16 cellular contexts compared by ENCODE assay signal in genomic region chr11:105641433-105641832, GRCh38. TPM values are rescaled to one million over a fixed set of nuclear protein-coding genes. Genes with fewer than 3 reads are reported as not detected.
A peak's percentile ranks its signal among the peaks of the same experiment; 100 is the strongest.
DNase-seq lines count a peak whose midpoint lies in the region; ATAC-seq and TF ChIP-seq lines count a peak whose summit lies in the region.
"Had no signal": no experiment of that assay in that cellular context is flagged by ENCODE, and none has a peak within 500 bp of the region (broad histone marks: within the 10 kb centered on the region; RNA-seq: fewer than 3 reads in every experiment).

No MANE protein-coding gene starts in this region.

- TF ChIP-seq RAD21 in IMR-90 (IDR thresholded peaks at IDR 0.05; ENCODE audit: low read length) = no peak

- H4K5ac ChIP-seq in IMR-90 (ENCODE audit: low read depth, low read length) = no peak overlapping the region

- DNase-seq in HCEC 1CT (peak; percentile 36), IMR-90 (peak; percentile 17), epithelial cell of esophagus (ENCODE audit: low read depth) (peak; percentile 22), neuronal stem cell (ENCODE audit: low spot score) (no peak), Calu3 (no peak)
- DNase-seq in stimulated activated effector memory CD8-positive, alpha-beta T cell treated with anti-CD3 and anti-CD28 coated beads, Interleukin-12 subunit alpha, Interleukin-12 subunit beta, amount 100 ng/mL, for 72 hours (ENCODE audit: low spot score in 2 of 2) = no peak
- no peak for DNase-seq in activated effector memory CD4-positive, alpha-beta T cell treated with anti-CD3 and anti-CD28 coated beads, Interleukin-2, amount 50 U/mL, for 16 hours
- DNase-seq: BE2C; CD4-positive, alpha-beta memory T cell; DMS153 had no signal

- no peak overlapping the region for H2BK12ac ChIP-seq in neuronal stem cell (ENCODE audit: low read length)

- no peak overlapping the region for H3K4me3 ChIP-seq in IMR-90 (ENCODE audit: insufficient read depth, low read depth, low read length)
- H3K4me3 ChIP-seq in epithelial cell of esophagus (ENCODE audit: low read length) = no peak overlapping the region
- no peak overlapping the region for H3K4me3 ChIP-seq in neuronal stem cell (ENCODE audit: low read length in 2 of 2)
- H3K4me3 ChIP-seq: A549, GM12878 had no signal

- H3K36me3 ChIP-seq in IMR-90 (ENCODE audit: control insufficient read depth, insufficient read depth, low read length) (no peaks in the 10 kb centered on the region), neuronal stem cell (replicated peaks in 1 of 2; ENCODE audit: control insufficient read depth in 2 of 2, insufficient read depth in 2 of 2, low read length in 2 of 2) (no peaks in the 10 kb centered on the region)
- H3K36me3 ChIP-seq: BE2C had no signal

- H4K20me1 ChIP-seq in IMR-90 (ENCODE audit: insufficient read depth, low read length) = no peaks in the 10 kb centered on the region

- POLR2A ChIA-PET in IMR-90 (lab: Charles Lee; ENCODE audit: unreplicated experiment) = no interaction called here

- no peak overlapping the region for H4K91ac ChIP-seq in IMR-90 (ENCODE audit: insufficient read depth, low read depth, low read length)
- H4K91ac ChIP-seq in neuronal stem cell (ENCODE audit: low read depth, low read length, poor library complexity) = no peak overlapping the region

- H3K4me2 ChIP-seq in IMR-90 (ENCODE audit: low read depth, low read length) = no peak overlapping the region
- no peak overlapping the region for H3K4me2 ChIP-seq in neuronal stem cell (ENCODE audit: insufficient read depth, low read length, poor library complexity, severe bottlenecking)
- H3K4me2 ChIP-seq: A549 had no signal

- TF ChIP-seq CTCF in IMR-90 (conservative IDR thresholded peaks at IDR 0.05; ENCODE audit: low read depth, low read length) = no peak
- no peak for TF ChIP-seq CTCF in epithelial cell of esophagus (IDR thresholded peaks at IDR 0.05; ENCODE audit: insufficient read depth, low read depth, low read length, missing control alignments)
- no peak for TF ChIP-seq CTCF in Calu3 (IDR thresholded peaks at IDR 0.05; ENCODE audit: unreplicated experiment)

- in situ Hi-C loops in IMR-90 (cut with MboI; ENCODE audit: low sequenced_read_pairs) = no loop called here

- H3K14ac ChIP-seq in IMR-90 (replicated peaks; ENCODE audit: low read depth, low read length) (no peak overlapping the region), neuronal stem cell (ENCODE audit: low read length) (no peak overlapping the region)

- H2AFZ ChIP-seq in IMR-90 (replicated peaks; ENCODE audit: low read length, poor library complexity) (no peak overlapping the region), neuronal stem cell (ENCODE audit: low read length) (no peak overlapping the region)

- H3K27me3 ChIP-seq in IMR-90 (ENCODE audit: control insufficient read depth, insufficient read depth, low read length) = no peaks in the 10 kb centered on the region
- no peaks in the 10 kb centered on the region for H3K27me3 ChIP-seq in neuronal stem cell (ENCODE audit: control insufficient read depth in 3 of 3, insufficient read depth in 3 of 3, low read depth in 1 of 3, low read length in 3 of 3)
- H3K27me3 ChIP-seq: BE2C had no signal

- no peak overlapping the region for H4K8ac ChIP-seq in IMR-90 (ENCODE audit: low read depth in 2 of 2, low read length in 2 of 2)
- H4K8ac ChIP-seq in neuronal stem cell (ENCODE audit: low read depth, low read length) = no peak overlapping the region

- BruUV-seq in IMR-90 (replicated peaks; lab: Mats Ljungman, UMichigan) (no TSS peak), Calu3 (replicated peaks; lab: Mats Ljungman, UMichigan) (no TSS peak)

- no peaks in the 10 kb centered on the region for H3K4me1 Mint-ChIP-seq in stimulated activated effector memory CD8-positive, alpha-beta T cell treated with anti-CD3 and anti-CD28 coated beads, Interleukin-12 subunit alpha, Interleukin-12 subunit beta, amount 100 ng/mL, for 72 hours
- H3K4me1 Mint-ChIP-seq in Calu3 (ENCODE audit: low read depth, unreplicated experiment) = no peaks in the 10 kb centered on the region
- H3K4me1 Mint-ChIP-seq: CD4-positive, alpha-beta memory T cell had no signal

- H3K9me3 ChIP-seq in IMR-90 (ENCODE audit: control insufficient read depth, insufficient read depth, low read length) (no peaks in the 10 kb centered on the region), neuronal stem cell (replicated peaks in 1 of 2; ENCODE audit: control insufficient read depth in 2 of 2, insufficient read depth in 1 of 2, low read depth in 1 of 2, low read length in 2 of 2) (no peaks in the 10 kb centered on the region)
- H3K9me3 ChIP-seq: A549, BE2C had no signal

- H3K9me1 ChIP-seq in IMR-90 (ENCODE audit: insufficient read depth, low read length) = no peaks in the 10 kb centered on the region

- no peak overlapping the region for H3K27ac ChIP-seq in IMR-90 (ENCODE audit: insufficient read depth, low read length)
- no peak overlapping the region for H3K27ac ChIP-seq in neuronal stem cell (replicated peaks; ENCODE audit: low read length)
- H3K27ac ChIP-seq: A549, C4-2B had no signal

- no peak overlapping the region for H2BK5ac ChIP-seq in IMR-90 (ENCODE audit: low read depth, low read length, poor library complexity, severe bottlenecking)
- H2BK5ac ChIP-seq in neuronal stem cell (ENCODE audit: low read length) = no peak overlapping the region

- H2BK15ac ChIP-seq in IMR-90 (ENCODE audit: low read depth, low read length) = no peak overlapping the region
- H2BK15ac ChIP-seq in neuronal stem cell (ENCODE audit: low read length) = no peak overlapping the region

- H3K4ac ChIP-seq in IMR-90 (ENCODE audit: low read depth, low read length) (no peak overlapping the region), neuronal stem cell (ENCODE audit: low read length) (no peak overlapping the region)

- H3K36me3 Mint-ChIP-seq in stimulated activated effector memory CD8-positive, alpha-beta T cell treated with anti-CD3 and anti-CD28 coated beads, Interleukin-12 subunit alpha, Interleukin-12 subunit beta, amount 100 ng/mL, for 72 hours = no peaks in the 10 kb centered on the region
- H3K36me3 Mint-ChIP-seq in Calu3 (ENCODE audit: insufficient read depth, unreplicated experiment) = no peaks in the 10 kb centered on the region
- H3K36me3 Mint-ChIP-seq: CD4-positive, alpha-beta memory T cell had no signal

- no peak overlapping the region for H3K18ac ChIP-seq in IMR-90 (ENCODE audit: low read depth, low read length)
- H3K18ac ChIP-seq in neuronal stem cell (ENCODE audit: low read length) = no peak overlapping the region

- dilution Hi-C loops in IMR-90 (cut with HindIII; ENCODE audit: low sequenced_read_pairs, unreplicated experiment) = no loop called here

- H2AK5ac ChIP-seq in IMR-90 (ENCODE audit: low read depth, low read length) (no peak overlapping the region), neuronal stem cell (ENCODE audit: low read depth, low read length) (no peak overlapping the region)

- H3K23ac ChIP-seq in IMR-90 (ENCODE audit: low read depth, low read length) (no peak overlapping the region), neuronal stem cell (ENCODE audit: low read depth, low read length, poor library complexity) (no peak overlapping the region)

- no peaks in the 10 kb centered on the region for H3K9me3 Mint-ChIP-seq in stimulated activated effector memory CD8-positive, alpha-beta T cell treated with anti-CD3 and anti-CD28 coated beads, Interleukin-12 subunit alpha, Interleukin-12 subunit beta, amount 100 ng/mL, for 72 hours
- H3K9me3 Mint-ChIP-seq in Calu3 (ENCODE audit: low read depth, unreplicated experiment) = peaks cover 2% of the 10 kb centered on the region

- no peak overlapping the region for H2BK20ac ChIP-seq in IMR-90 (ENCODE audit: low read depth, low read length)

- intact Hi-C loops in IMR-90 (cut with micrococcal nuclease) (no loop called here), Calu3 (cut with micrococcal nuclease; ENCODE audit: unreplicated experiment) (no loop called here)

- H3K9ac ChIP-seq in IMR-90 (ENCODE audit: low read depth, low read length) (no peak overlapping the region), neuronal stem cell (ENCODE audit: low read depth, low read length, poor library complexity) (no peak overlapping the region)

- no peak for ATAC-seq in IMR-90 (ENCODE audit: low read depth)
- peak; percentile 49 for ATAC-seq in stimulated activated effector memory CD8-positive, alpha-beta T cell treated with anti-CD3 and anti-CD28 coated beads, Interleukin-12 subunit alpha, Interleukin-12 subunit beta, amount 100 ng/mL, for 72 hours
- ATAC-seq: A549, GM12878, HCT116 had no signal

- H3K27ac Mint-ChIP-seq in stimulated activated effector memory CD8-positive, alpha-beta T cell treated with anti-CD3 and anti-CD28 coated beads, Interleukin-12 subunit alpha, Interleukin-12 subunit beta, amount 100 ng/mL, for 72 hours = no peak overlapping the region
- H3K27ac Mint-ChIP-seq in Calu3 (ENCODE audit: unreplicated experiment) = no peak overlapping the region
- H3K27ac Mint-ChIP-seq: CD4-positive, alpha-beta memory T cell had no signal

- H3K27me3 Mint-ChIP-seq in Calu3 (ENCODE audit: unreplicated experiment) = no peaks in the 10 kb centered on the region
- H3K27me3 Mint-ChIP-seq: CD4-positive, alpha-beta memory T cell had no signal

- CTCF ChIA-PET in IMR-90 (lab: Yijun Ruan, JAX) = interaction anchor here (0.6 kb wide), 1 partner anchor 1618 kb away, joined by 3 read pairs; no protein-coding TSS in a partner anchor
- CTCF ChIA-PET in Calu3 (lab: Charles Lee) = no interaction called here

- no peaks in the 10 kb centered on the region for H3K79me1 ChIP-seq in IMR-90 (ENCODE audit: low read depth in 1 of 2, low read length in 2 of 2)
- no peaks in the 10 kb centered on the region for H3K79me1 ChIP-seq in neuronal stem cell (ENCODE audit: low read depth, low read length)

- no peaks in the 10 kb centered on the region for H3K4me1 ChIP-seq in IMR-90 (ENCODE audit: control insufficient read depth, insufficient read depth, low read length)
- H3K4me1 ChIP-seq in neuronal stem cell (ENCODE audit: control insufficient read depth in 2 of 2, insufficient read depth in 1 of 2, low read depth in 1 of 2, low read length in 2 of 2) = peaks cover 0 to 4% of the 10 kb centered on the region in 2 donors
- H3K4me1 ChIP-seq: A549 had no signal

- no peak for TF ChIP-seq POLR2A in IMR-90 (IDR thresholded peaks at IDR 0.05; ENCODE audit: low read depth, low read length)

- no peak overlapping the region for H3K56ac ChIP-seq in IMR-90 (ENCODE audit: extremely low read depth, insufficient read depth, low read length)

- H2BK120ac ChIP-seq in IMR-90 (ENCODE audit: low read depth, low read length) = no peak overlapping the region
- no peak overlapping the region for H2BK120ac ChIP-seq in neuronal stem cell (ENCODE audit: low read depth, low read length)

- H2AK9ac ChIP-seq in IMR-90 (replicated peaks; ENCODE audit: low read depth, low read length, poor library complexity) = no peak overlapping the region

- H3K4me3 Mint-ChIP-seq in stimulated activated effector memory CD8-positive, alpha-beta T cell treated with anti-CD3 and anti-CD28 coated beads, Interleukin-12 subunit alpha, Interleukin-12 subunit beta, amount 100 ng/mL, for 72 hours = no peak overlapping the region
- no peak overlapping the region for H3K4me3 Mint-ChIP-seq in Calu3 (ENCODE audit: low read depth, unreplicated experiment)
- H3K4me3 Mint-ChIP-seq: CD4-positive, alpha-beta memory T cell had no signal

RNA-seq across cellular contexts. Expression of gene GRIA4, which starts 31.6 kb away (rescaled TPM):
- 0.36 and 0.56 TPM in 2 replicates for total RNA-seq in IMR-90 (2012; rRNA removed)
- 0.14 and 1.0 TPM in 2 replicates for polyA plus RNA-seq in IMR-90 (2012; rRNA removed)
- polyA plus RNA-seq in IMR-90 (2012; cell fraction: cytosol; rRNA removed) = 0.02 and 0.12 TPM in 2 replicates
- 0.03 and 0.14 TPM in 2 replicates for polyA plus RNA-seq in IMR-90 (2012; cell fraction: nucleus; rRNA removed; ENCODE audit: low replicate concordance)
- 4.1 TPM for polyA plus RNA-seq in neuronal stem cell (2013, experiment 1 of 2)
- 3.6 TPM for polyA plus RNA-seq in neuronal stem cell (2013, experiment 2 of 2)
- total RNA-seq in Calu3 (2022) = not detected in 2 replicates
- total RNA-seq: CD4-positive, alpha-beta memory T cell; G401; GM12878; HT-29 had no signal
- polyA plus RNA-seq: A549; CD4-positive, alpha-beta memory T cell had no signal

Comparison
In these comparisons a context has a peak if more than half of its experiments do, and no peak if none do; other contexts are left out.
1. DNase-seq: peak in HCEC 1CT (single experiment), IMR-90 (single experiment) and epithelial cell of esophagus (single experiment); none in stimulated activated effector memory CD8-positive, alpha-beta T cell treated with anti-CD3 and anti-CD28 coated beads, Interleukin-12 subunit alpha, Interleukin-12 subunit beta, amount 100 ng/mL, for 72 hours (0 of 2), neuronal stem cell (single experiment), Calu3 (single experiment) and activated effector memory CD4-positive, alpha-beta T cell treated with anti-CD3 and anti-CD28 coated beads, Interleukin-2, amount 50 U/mL, for 16 hours (single experiment).